ENCODE assay signal across 1 cellular context in genomic region chr11:121235057-121235456, GRCh38.
TF ChIP-seq lines count a peak whose summit lies in the region.

No MANE protein-coding gene starts in this region.

TF ChIP-seq in WTC11, 78 proteins besides CTCF, POLR2A, EP300 and RAD21 (continued from another document):
- TF ChIP-seq ZNF512 (CRISPR knock-in tag; IDR thresholded peaks at IDR 0.05; ENCODE audit: borderline replicate concordance) (no peak), ETV6 (CRISPR knock-in tag; IDR thresholded peaks at IDR 0.05) (no peak), SMAD3 (CRISPR knock-in tag; IDR thresholded peaks at IDR 0.05; ENCODE audit: borderline replicate concordance) (no peak), FOXJ3 (CRISPR knock-in tag; IDR thresholded peaks at IDR 0.05; ENCODE audit: borderline replicate concordance) (no peak), SP1 (CRISPR knock-in tag; conservative IDR thresholded peaks at IDR 0.05) (no peak)
- TF ChIP-seq, protein P1, sequence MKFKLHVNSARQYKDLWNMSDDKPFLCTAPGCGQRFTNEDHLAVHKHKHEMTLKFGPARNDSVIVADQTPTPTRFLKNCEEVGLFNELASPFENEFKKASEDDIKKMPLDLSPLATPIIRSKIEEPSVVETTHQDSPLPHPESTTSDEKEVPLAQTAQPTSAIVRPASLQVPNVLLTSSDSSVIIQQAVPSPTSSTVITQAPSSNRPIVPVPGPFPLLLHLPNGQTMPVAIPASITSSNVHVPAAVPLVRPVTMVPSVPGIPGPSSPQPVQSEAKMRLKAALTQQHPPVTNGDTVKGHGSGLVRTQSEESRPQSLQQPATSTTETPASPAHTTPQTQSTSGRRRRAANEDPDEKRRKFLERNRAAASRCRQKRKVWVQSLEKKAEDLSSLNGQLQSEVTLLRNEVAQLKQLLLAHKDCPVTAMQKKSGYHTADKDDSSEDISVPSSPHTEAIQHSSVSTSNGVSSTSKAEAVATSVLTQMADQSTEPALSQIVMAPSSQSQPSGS (CRISPR knock-in tag; IDR thresholded peaks at IDR 0.05; ENCODE audit: borderline replicate concordance, low read depth): no peak
